ENCODE assay signal across 8 cellular contexts in genomic region chr7:107045195-107045960, GRCh38. TPM values are rescaled to one million over a fixed set of nuclear protein-coding genes. Genes with fewer than 3 reads are reported as not detected.
A peak's percentile ranks its signal among the peaks of the same experiment; 100 is the strongest.
DNase-seq lines count a peak whose midpoint lies in the region; ATAC-seq and TF ChIP-seq lines count a peak whose summit lies in the region.

No MANE protein-coding gene starts in this region.

- ATAC-seq in HG02588 (IDR thresholded peaks at IDR 0.05; ENCODE audit: unreplicated experiment): no peak

- no peaks in the 10 kb centered on the region for H3K9me3 ChIP-seq in CD4-positive, alpha-beta memory T cell (ENCODE audit: control insufficient read depth in 1 of 2, low read length in 2 of 2)

- no peaks in the 10 kb centered on the region for H3K36me3 ChIP-seq in CD4-positive, alpha-beta memory T cell (ENCODE audit: insufficient read depth, low read length)
- no peaks in the 10 kb centered on the region for H3K36me3 ChIP-seq in kidney epithelial cell (ENCODE audit: control insufficient read depth, insufficient read depth, low read length)

- H3K9me3 Mint-ChIP-seq in CD4-positive, alpha-beta memory T cell: no peaks in the 10 kb centered on the region

- in situ Hi-C loops in KBM-7 (cut with MboI; ENCODE audit: low pct_unique_long_range_greater_than_20kb, low sequenced_read_pairs) (no loop called here), astrocyte of the cerebellum (cut with HindIII; ENCODE audit: low sequenced_read_pairs) (no loop called here)

- CTCF ChIA-PET in CD4-positive, alpha-beta memory T cell (lab: Charles Lee; ENCODE audit: partially characterized antibody): no interaction called here

- peaks cover 30% of the 10 kb centered on the region for H3K27me3 ChIP-seq in CD4-positive, alpha-beta memory T cell (ENCODE audit: insufficient read depth, low read length)
- no peaks in the 10 kb centered on the region for H3K27me3 ChIP-seq in kidney epithelial cell (ENCODE audit: control insufficient read depth, insufficient read depth, low read length)

- peaks cover 20 to 26% of the 10 kb centered on the region in 2 donors for H3K27me3 Mint-ChIP-seq in CD4-positive, alpha-beta memory T cell

- no peaks in the 10 kb centered on the region for H3K36me3 Mint-ChIP-seq in CD4-positive, alpha-beta memory T cell

- peak overlapping the region; percentile 42 to 61 for H3K4me3 ChIP-seq in CD4-positive, alpha-beta memory T cell (ENCODE audit: low read length in 2 of 2)
- H3K4me3 ChIP-seq in astrocyte of the cerebellum (ENCODE audit: low read depth, low read length): peak overlapping the region; percentile 78
- H3K4me3 ChIP-seq in kidney epithelial cell (ENCODE audit: low read depth, low read length): peak overlapping the region; percentile 61

- H3K27ac Mint-ChIP-seq in CD4-positive, alpha-beta memory T cell: peak overlapping the region in 6 of 7 donors; percentile 6 to 79 (median 30)

- H3K27ac ChIP-seq in CD4-positive, alpha-beta memory T cell (ENCODE audit: low read depth, low read length): no peak overlapping the region

- DNase-seq in CD4-positive, alpha-beta memory T cell: peak in 1 of 5 donors; percentile 1
- DNase-seq in KBM-7 (peak; percentile 36), astrocyte of the cerebellum (ENCODE audit: low read depth) (peak; percentile 28), kidney epithelial cell (ENCODE audit: low read depth) (no peak), superior temporal gyrus (ENCODE audit: extremely low spot score) (peak; percentile 34), hepatic stellate cell (ENCODE audit: low spot score) (no peak)
- no peak for DNase-seq in activated CD8-positive, alpha-beta memory T cell treated with anti-CD3 and anti-CD28 coated beads, Interleukin-2, amount 50 U/mL, for 48 hours

- peak overlapping the region; percentile 85 to 95 (median 89) for H3K4me3 Mint-ChIP-seq in CD4-positive, alpha-beta memory T cell

- peaks cover 15% of the 10 kb centered on the region for H3K4me1 ChIP-seq in CD4-positive, alpha-beta memory T cell (ENCODE audit: insufficient read depth, low read length)

- H3K4me1 Mint-ChIP-seq in CD4-positive, alpha-beta memory T cell: peaks cover 7 to 21% (median 9%) of the 10 kb centered on the region in 4 donors

- TF ChIP-seq CTCF in astrocyte of the cerebellum (IDR thresholded peaks at IDR 0.05; ENCODE audit: low read depth, low read length, missing control alignments): no peak
- TF ChIP-seq CTCF in kidney epithelial cell (IDR thresholded peaks at IDR 0.05; ENCODE audit: insufficient read depth, low read length, poor library complexity, severe bottlenecking): no peak

- intact Hi-C loops in CD4-positive, alpha-beta memory T cell (cut with micrococcal nuclease): loop anchor here (2.0 to 10.0 kb wide), 3 partner anchors 81 to 383 kb away; partner anchors contain the start of genes CCDC71L and HBP1

- POLR2A ChIA-PET in CD4-positive, alpha-beta memory T cell (lab: Charles Lee; ENCODE audit: partially characterized antibody): interaction anchor here (1.5 kb wide), 1 partner anchor 697 kb away, joined by 3 read pairs; no protein-coding TSS in a partner anchor

RNA-seq across cellular contexts. Expression of gene PRKAR2B, which starts 0.9 kb away (rescaled TPM):
- total RNA-seq in CD4-positive, alpha-beta memory T cell: under 1 TPM; 0.29 to 0.47 TPM
- polyA plus RNA-seq in CD4-positive, alpha-beta memory T cell: under 1 TPM; 0.39 to 0.46 TPM
- 3.7 and 4.1 TPM in 2 replicates for total RNA-seq in kidney epithelial cell

Comparison
In these comparisons a context has a peak if more than half of its experiments do, and no peak if none do; other contexts are left out.
1. DNase-seq: peak in KBM-7 (single experiment), astrocyte of the cerebellum (single experiment) and superior temporal gyrus (single experiment); none in kidney epithelial cell (single experiment), activated CD8-positive, alpha-beta memory T cell treated with anti-CD3 and anti-CD28 coated beads, Interleukin-2, amount 50 U/mL, for 48 hours (single experiment) and hepatic stellate cell (single experiment).
2. Peak in every context shown above with its lines, with median percentiles within 50 percentile points of each other: H3K4me3 ChIP-seq.